Comparison of ENCODE assay signal across 2 cellular contexts in genomic region chr11:62233730-62234129, GRCh38.
TF ChIP-seq lines count a peak whose summit lies in the region.

No MANE protein-coding gene starts in this region.

TF ChIP-seq in HepG2, 621 proteins besides CTCF, POLR2A, EP300 and RAD21:
- no peak for TF ChIP-seq ZBTB3 (CRISPR knock-in tag; IDR thresholded peaks at IDR 0.05; ENCODE audit: borderline replicate concordance, low read depth)
- TF ChIP-seq SMC3 (IDR thresholded peaks at IDR 0.05; ENCODE audit: low read length) = peak; percentile 33; the same call in 1 of the 2 replicates
- peak; percentile 55 for TF ChIP-seq STAG1 (CRISPR knock-in tag; IDR thresholded peaks at IDR 0.05)

TF ChIP-seq in GM23338, 12 proteins besides CTCF, POLR2A, EP300 and RAD21:
- no peak for TF ChIP-seq STAT1 (IDR thresholded peaks at IDR 0.05; ENCODE audit: unreplicated experiment)
- TF ChIP-seq CREB1 (CRISPR knock-in tag; IDR thresholded peaks at IDR 0.05; ENCODE audit: low read depth) = no peak
- no peak for TF ChIP-seq NANOG (IDR thresholded peaks at IDR 0.05; ENCODE audit: borderline replicate concordance)
- TF ChIP-seq REST (IDR thresholded peaks at IDR 0.05; ENCODE audit: unreplicated experiment) = no peak
- no peak for TF ChIP-seq EZH2phosphoT487 (IDR thresholded peaks at IDR 0.05; ENCODE audit: unreplicated experiment)
- no peak for TF ChIP-seq ZNF114 (CRISPR knock-in tag; IDR thresholded peaks at IDR 0.05)
- TF ChIP-seq ZNF462 (CRISPR knock-in tag; IDR thresholded peaks at IDR 0.05) = no peak
- no peak for TF ChIP-seq ETS1 (IDR thresholded peaks at IDR 0.05)
- TF ChIP-seq POLR2AphosphoS5 (IDR thresholded peaks at IDR 0.05; ENCODE audit: low read depth) = no peak
TF ChIP-seq in GM23338: peak in this region for 0.
